In the genomic region with DNA sequence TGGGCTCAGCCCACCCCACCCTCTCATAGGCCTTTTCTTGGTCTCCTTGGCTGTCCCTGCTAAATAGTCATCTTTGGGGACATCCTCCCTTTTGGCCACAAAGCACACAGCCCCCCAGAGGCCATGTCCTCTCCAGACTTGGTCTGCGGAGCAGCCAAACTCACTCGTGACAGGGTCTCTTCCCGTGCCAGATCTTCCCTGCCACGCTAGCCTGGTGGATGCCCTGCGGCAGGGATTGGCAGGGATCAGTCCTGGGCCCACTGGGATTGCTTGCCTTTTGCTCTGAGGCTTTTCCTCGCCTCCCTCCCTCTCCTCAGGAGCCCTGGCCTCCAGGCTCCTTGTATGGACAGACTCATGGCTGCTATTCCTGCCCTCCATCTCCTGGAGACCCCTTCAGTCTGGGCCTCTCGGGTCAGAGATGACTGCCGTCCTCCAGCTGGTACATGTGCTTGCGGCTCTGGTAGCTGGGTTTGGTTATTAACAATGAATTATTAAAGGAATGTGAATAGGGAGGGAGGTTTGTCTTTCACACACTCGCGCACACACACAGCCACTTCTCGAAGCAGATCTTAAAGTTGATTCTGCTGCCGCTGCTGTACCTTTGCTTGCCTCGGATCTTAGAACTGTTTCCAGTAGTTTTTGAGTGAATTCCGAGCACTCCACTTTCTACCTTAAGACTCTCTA, we compare ENCODE assay signal across 18 cellular contexts. TPM values are rescaled to one million over a fixed set of nuclear protein-coding genes. Genes with fewer than 3 reads are reported as not detected.
DNase-seq lines count a peak whose midpoint lies in the region; ATAC-seq, FAIRE-seq and TF ChIP-seq lines count a peak whose summit lies in the region.
"Had no signal": no experiment of that assay in that cellular context is flagged by ENCODE, and none has a peak within 500 bp of the region (broad histone marks: within the 10 kb centered on the region; RNA-seq: fewer than 3 reads in every experiment).

No MANE protein-coding gene starts in this region.

- no peaks in the 10 kb centered on the region for H3K27me3 Mint-ChIP-seq in activated T-cell treated with anti-CD3 and anti-CD28 coated beads, Interleukin-2, amount 50 U/mL, for 24 hours
- H3K27me3 Mint-ChIP-seq: activated naive CD8-positive, alpha-beta T cell treated with anti-CD3 and anti-CD28 coated beads, Interleukin-2, amount 10 ng/mL, durations not matched to agents 7 days and 5 days had no signal

- H3K36me3 Mint-ChIP-seq in activated T-cell treated with anti-CD3 and anti-CD28 coated beads, Interleukin-2, amount 50 U/mL, for 24 hours (ENCODE audit: low read depth) = no peaks in the 10 kb centered on the region
- H3K36me3 Mint-ChIP-seq: activated naive CD8-positive, alpha-beta T cell treated with anti-CD3 and anti-CD28 coated beads, Interleukin-2, amount 10 ng/mL, durations not matched to agents 7 days and 5 days; naive thymus-derived CD8-positive, alpha-beta T cell had no signal

- H2AFZ ChIP-seq in HepG2 (ENCODE audit: low read length) = no peak overlapping the region

- peaks cover 26% of the 10 kb centered on the region for H3K4me1 Mint-ChIP-seq in activated T-cell treated with anti-CD3 and anti-CD28 coated beads, Interleukin-2, amount 50 U/mL, for 24 hours (ENCODE audit: low read depth)

- H3K79me2 ChIP-seq in HepG2 (ENCODE audit: insufficient read depth, low read length) = peaks cover 29% of the 10 kb centered on the region

- H3K9ac ChIP-seq in HepG2 (ENCODE audit: insufficient read depth, low read depth, low read length) = no peak overlapping the region

- no peaks in the 10 kb centered on the region for H3K9me3 Mint-ChIP-seq in activated T-cell treated with anti-CD3 and anti-CD28 coated beads, Interleukin-2, amount 50 U/mL, for 24 hours
- H3K9me3 Mint-ChIP-seq: activated naive CD8-positive, alpha-beta T cell treated with anti-CD3 and anti-CD28 coated beads, Interleukin-2, amount 10 ng/mL, durations not matched to agents 7 days and 5 days; naive thymus-derived CD8-positive, alpha-beta T cell had no signal

- no peak for TF ChIP-seq RAD21 in HepG2 (CRISPR knock-in tag; IDR thresholded peaks at IDR 0.05)

- peak overlapping the region; percentile 25 for H3K27ac ChIP-seq in HepG2 (ENCODE audit: extremely low read length, insufficient read depth, low read length)
- H3K27ac ChIP-seq in right lobe of liver = no peak overlapping the region
- peak overlapping the region; percentile 76 for H3K27ac ChIP-seq in layer of hippocampus (ENCODE audit: low read depth, low read length)
- H3K27ac ChIP-seq in skin epidermis = peak overlapping the region in 13 of 21 experiments; percentile 23 to 79 (median 54)
- H3K27ac ChIP-seq: epithelial cell of prostate had no signal

- in situ Hi-C loops in HepG2 (cut with HindIII; ENCODE audit: extremely low pct_ligation_motif_present, low pct_unique_long_range_greater_than_20kb) = no loop called here
- in situ Hi-C loops in HAP-1 (cut with MboI; ENCODE audit: low sequenced_read_pairs) = no loop called here

- H3K9me3 ChIP-seq in HepG2 (ENCODE audit: low read length) (no peaks in the 10 kb centered on the region), right lobe of liver (no peaks in the 10 kb centered on the region), HAP-1 (no peaks in the 10 kb centered on the region)

- no TSS peak for BruUV-seq in HepG2 (replicated peaks; lab: Mats Ljungman, UMichigan)

- intact Hi-C loops in HepG2 (cut with micrococcal nuclease; ENCODE audit: unreplicated experiment) (no loop called here), right lobe of liver (cut with DNase I) (no loop called here)

- no peaks in the 10 kb centered on the region for H3K27me3 ChIP-seq in HepG2 (ENCODE audit: control insufficient read depth in 1 of 2, insufficient read depth in 2 of 2, low read length in 2 of 2)
- H3K27me3 ChIP-seq in right lobe of liver = no peaks in the 10 kb centered on the region
- no peaks in the 10 kb centered on the region for H3K27me3 ChIP-seq in layer of hippocampus (ENCODE audit: control insufficient read depth, insufficient read depth, low read length)
- no peaks in the 10 kb centered on the region for H3K27me3 ChIP-seq in HAP-1 (ENCODE audit: low read depth)

- H3K4me3 ChIP-seq in HepG2 (replicated peaks in 1 of 3; ENCODE audit: insufficient read depth in 1 of 3, low read depth in 2 of 3, low read length in 3 of 3) = no peak overlapping the region
- H3K4me3 ChIP-seq in right lobe of liver = no peak overlapping the region
- H3K4me3 ChIP-seq in skin epidermis = no peak overlapping the region
- no peak overlapping the region for H3K4me3 ChIP-seq in HAP-1

- FAIRE-seq in HepG2 (lab: Jason Lieb, UNC) = no peak
- FAIRE-seq: colon, GM12891 had no signal

- H3K4me2 ChIP-seq in HepG2 (ENCODE audit: low read depth, low read length) = no peak overlapping the region

- H3K27ac Mint-ChIP-seq in activated T-cell treated with anti-CD3 and anti-CD28 coated beads, Interleukin-2, amount 50 U/mL, for 24 hours = no peak overlapping the region
- H3K27ac Mint-ChIP-seq: activated naive CD8-positive, alpha-beta T cell treated with anti-CD3 and anti-CD28 coated beads, Interleukin-2, amount 10 ng/mL, durations not matched to agents 7 days and 5 days had no signal

- POLR2A ChIA-PET in HepG2 (lab: Yijun Ruan, JAX) = interaction anchor here (1.0 to 2.5 kb wide), 3 partner anchors 13 to 55 kb away, joined by 3 to 7 read pairs (median 5); no protein-coding TSS in a partner anchor

- peaks cover 46% of the 10 kb centered on the region for H3K4me1 ChIP-seq in HepG2 (ENCODE audit: insufficient read depth, low read length)
- peaks cover 0 to 29% (median 14%) of the 10 kb centered on the region in 4 donors for H3K4me1 ChIP-seq in right lobe of liver
- H3K4me1 ChIP-seq in HAP-1 = peaks cover 9% of the 10 kb centered on the region

- 94% methylated on average over 13 of the region's 15 CpGs for WGBS in HepG2 (ENCODE audit: low lambda C conversion rate)
- 86% methylated on average over 5 of the region's 15 CpGs for WGBS in right lobe of liver (ENCODE audit: insufficient coverage, low coverage, low lambda C conversion rate, missing lambda C conversion rate)

- H3K4me3 Mint-ChIP-seq in activated T-cell treated with anti-CD3 and anti-CD28 coated beads, Interleukin-2, amount 50 U/mL, for 24 hours = no peak overlapping the region
- H3K4me3 Mint-ChIP-seq: activated naive CD8-positive, alpha-beta T cell treated with anti-CD3 and anti-CD28 coated beads, Interleukin-2, amount 10 ng/mL, durations not matched to agents 7 days and 5 days; naive thymus-derived CD8-positive, alpha-beta T cell had no signal

- no peak for TF ChIP-seq POLR2A in HepG2 (IDR thresholded peaks at IDR 0.05; ENCODE audit: insufficient read depth in 1 of 2, low read depth in 2 of 2, low read length in 2 of 2)
- TF ChIP-seq POLR2A in right lobe of liver (IDR thresholded peaks at IDR 0.05) = no peak

- H4K20me1 ChIP-seq in HepG2 (ENCODE audit: insufficient read depth, low read length) = no peaks in the 10 kb centered on the region

- H3K36me3 ChIP-seq in HepG2 (replicated peaks in 1 of 2; ENCODE audit: control insufficient read depth in 1 of 2, insufficient read depth in 2 of 2, low read length in 2 of 2) (peaks cover 7 to 28% of the 10 kb centered on the region in 2 experiments; a peak in 4 of 5 replicates), right lobe of liver (no peaks in the 10 kb centered on the region), HAP-1 (replicated peaks) (no peaks in the 10 kb centered on the region)

- no peak for ATAC-seq in HepG2
- no peak for ATAC-seq in right lobe of liver
- ATAC-seq in GM18498 (IDR thresholded peaks at IDR 0.05; ENCODE audit: unreplicated experiment) = no peak
- ATAC-seq: left colon; naive thymus-derived CD8-positive, alpha-beta T cell had no signal

- DNase-seq in HepG2 (ENCODE audit: low spot score) = no peak
- DNase-seq in right lobe of liver = no peak
- DNase-seq in GF-D8 (lab: John Stamatoyannopoulos, UW) = no peak
- no peak for DNase-seq in activated T-cell treated with anti-CD3 and anti-CD28 coated beads, Interleukin-2, amount 50 U/mL, for 24 hours
- DNase-seq in HAP-1 (ENCODE audit: low spot score in 2 of 2) = no peak
- DNase-seq: activated CD4-positive, alpha-beta T cell treated with anti-CD3 and anti-CD28 coated beads for 48 hours; activated naive CD8-positive, alpha-beta T cell treated with anti-CD3 and anti-CD28 coated beads, Interleukin-2, amount 10 ng/mL, durations not matched to agents 7 days and 5 days; KBM-7; naive thymus-derived CD8-positive, alpha-beta T cell; SIG-M5; stimulated activated CD4-positive, alpha-beta T cell treated with anti-CD3 and anti-CD28 coated beads, Interleukin-4, amount 100 ng/mL, for 24 hours had no signal

- CTCF ChIA-PET in HepG2 (lab: Yijun Ruan, JAX; ENCODE audit: low intra/inter-chr PET ratio, low total read pairs) = no interaction called here

- TF ChIP-seq EP300 in HepG2 (IDR thresholded peaks at IDR 0.05; ENCODE audit: low read depth in 2 of 2, low read length in 2 of 2) (no peak), HepG2 (CRISPR knock-in tag; IDR thresholded peaks at IDR 0.05; ENCODE audit: borderline replicate concordance) (no peak)

- TF ChIP-seq CTCF in HepG2 (CRISPR knock-in tag; IDR thresholded peaks at IDR 0.05) = no peak
- TF ChIP-seq CTCF in right lobe of liver (IDR thresholded peaks at IDR 0.05) = no peak

TF ChIP-seq in HepG2, 621 proteins besides CTCF, POLR2A, EP300 and RAD21 (continues in another document):
- no peak for TF ChIP-seq SPEN (CRISPR knock-in tag; IDR thresholded peaks at IDR 0.05; ENCODE audit: low read depth)

RNA-seq across cellular contexts. Expression of a gene that starts 45.1 kb away (rescaled TPM):
- total RNA-seq in HepG2 (2016; rRNA removed; fragmentation: Illumina TruSeq; extraction: Trizol) (5.4 and 5.6 TPM in 2 replicates), right lobe of liver (10 to 100 TPM; 20.3 to 40.0 (median 26.7) TPM)
- total RNA-seq in HepG2 (2016; cell fraction: cytosol; rRNA removed; fragmentation: Illumina TruSeq; extraction: Trizol; ENCODE audit: low read depth) = 16.3 and 20.2 TPM in 2 replicates
- 4.6 and 4.7 TPM in 2 replicates for total RNA-seq in HepG2 (2016; cell fraction: insoluble cytoplasmic fraction; rRNA removed; fragmentation: Illumina TruSeq; extraction: Trizol)
- 6.7 and 9.2 TPM in 2 replicates for total RNA-seq in HepG2 (2016; cell fraction: membrane; rRNA removed; fragmentation: Illumina TruSeq; extraction: Trizol)
- total RNA-seq in HepG2 (2016; cell fraction: nucleus; rRNA removed; fragmentation: Illumina TruSeq; extraction: Trizol) = 4.9 and 6.0 TPM in 2 replicates
- 3.0 and 3.4 TPM in 2 replicates for polyA plus RNA-seq in HepG2 (2011; rRNA removed)
- polyA plus RNA-seq in HepG2 (2011; cell fraction: cytosol; rRNA removed) = 1.4 and 1.6 TPM in 2 replicates
- polyA plus RNA-seq in HepG2 (2011; cell fraction: nucleus; rRNA removed) = 11.0 and 14.0 TPM in 2 replicates
- 9.0 and 12.2 TPM in 2 replicates for polyA plus RNA-seq in HepG2 (2012)
- polyA plus RNA-seq in HepG2 (2016; cell fraction: cytosol; fragmentation: Illumina TruSeq; extraction: Trizol; ENCODE audit: low read depth) = 0.70 and 0.93 TPM in 2 replicates
- 8.8 and 11.9 TPM in 2 replicates for polyA plus RNA-seq in HepG2 (2016; cell fraction: insoluble cytoplasmic fraction; fragmentation: Illumina TruSeq; extraction: Trizol; ENCODE audit: low read depth)
- polyA plus RNA-seq in HepG2 (2016; cell fraction: membrane; fragmentation: Illumina TruSeq; extraction: Trizol; ENCODE audit: low read depth) = 3.1 and 4.9 TPM in 2 replicates
- 14.6 and 14.7 TPM in 2 replicates for polyA plus RNA-seq in HepG2 (2016; cell fraction: nucleus; fragmentation: Illumina TruSeq; extraction: Trizol; ENCODE audit: insufficient read depth, low read depth)
- polyA minus RNA-seq in HepG2 (2011; rRNA and poly(A)+ RNA removed; ENCODE audit: low replicate concordance) = 0.82 and 6.2 TPM in 2 replicates
- 5.0 and 6.2 TPM in 2 replicates for polyA minus RNA-seq in HepG2 (2011; cell fraction: cytosol; rRNA and poly(A)+ RNA removed)
- 6.8 and 7.7 TPM in 2 replicates for polyA minus RNA-seq in HepG2 (2011; cell fraction: nucleus; rRNA and poly(A)+ RNA removed)

Comparison
In these comparisons a context has a peak if more than half of its experiments do, and no peak if none do; other contexts are left out.
1. H3K27ac ChIP-seq: peak in HepG2 (single experiment), layer of hippocampus (single experiment) and skin epidermis (13 of 21); none in right lobe of liver (0 of 3).